ENCODE assay signal across 1 cellular context in the genomic region with DNA sequence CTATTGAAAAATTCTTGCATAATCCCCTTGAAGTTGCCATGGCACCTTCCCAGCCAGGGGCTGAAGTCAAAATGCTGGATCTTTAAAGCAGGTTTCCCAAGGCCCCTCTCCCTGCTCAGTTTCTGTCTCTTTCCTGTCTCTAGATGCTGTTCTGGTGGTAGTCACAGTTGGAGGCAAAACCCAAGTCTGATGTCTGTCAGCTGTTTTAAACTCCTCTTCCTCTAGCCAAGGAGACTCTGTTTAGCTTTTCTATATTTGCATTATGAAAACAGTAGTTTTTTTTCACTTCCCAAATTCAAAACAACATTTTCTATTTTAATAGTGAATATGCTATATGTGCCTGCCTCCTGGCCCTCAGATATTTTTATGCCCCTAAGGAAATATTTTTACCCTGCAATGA.
TF ChIP-seq lines count a peak whose summit lies in the region.

No MANE protein-coding gene starts in this region.

TF ChIP-seq in SK-N-SH, 30 proteins besides CTCF, POLR2A, EP300 and RAD21 (continued from another document):
- no peak for TF ChIP-seq FOXM1 (IDR thresholded peaks at IDR 0.05; ENCODE audit: low read depth)
- TF ChIP-seq CHD2 (IDR thresholded peaks at IDR 0.05; ENCODE audit: low read length, partially characterized antibody): no peak
- no peak for TF ChIP-seq RCOR1 (IDR thresholded peaks at IDR 0.05; ENCODE audit: low read length)
